Comparison of ENCODE assay signal across 8 cellular contexts in the genomic region with DNA sequence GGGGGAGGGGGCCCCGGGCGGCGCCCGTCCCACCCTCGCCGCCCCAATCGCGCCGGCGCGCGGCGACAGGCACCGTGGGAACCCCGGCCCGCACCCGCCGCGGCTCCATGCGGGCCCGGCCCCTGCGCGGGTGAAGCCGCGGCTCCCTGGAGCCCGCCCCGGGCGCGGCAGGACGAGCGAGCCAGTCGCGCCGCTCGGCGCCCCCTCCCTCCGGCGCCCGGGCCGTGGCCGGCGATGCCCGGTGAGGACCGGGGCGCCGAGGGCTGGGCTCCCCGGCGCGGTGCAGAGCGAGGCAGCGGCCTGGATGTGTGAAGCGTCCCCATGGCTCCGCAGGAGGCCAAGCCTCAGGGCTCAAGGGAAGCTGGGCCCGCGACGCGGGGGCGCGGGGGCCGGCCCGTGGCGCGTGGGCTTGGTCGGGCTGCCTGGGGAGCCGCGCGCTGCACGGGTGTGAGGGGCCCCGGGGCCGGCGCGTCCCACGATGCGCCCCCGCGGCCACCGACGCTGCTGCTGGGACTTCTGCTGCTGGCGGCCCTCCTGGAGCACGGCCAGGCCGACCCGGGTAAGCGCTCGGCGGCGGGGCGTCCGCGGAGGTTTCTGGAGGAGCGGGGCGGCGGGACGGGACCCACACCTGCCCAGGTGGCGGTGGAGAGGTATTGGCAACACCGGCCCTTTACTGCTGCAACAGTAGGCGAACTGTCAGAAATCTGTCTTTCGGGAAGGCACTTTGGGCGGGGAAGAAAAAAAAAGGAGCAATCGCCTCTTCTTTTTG. TPM values are rescaled to one million over a fixed set of nuclear protein-coding genes. Genes with fewer than 3 reads are reported as not detected.
DNase-seq lines count a peak whose midpoint lies in the region; ATAC-seq and TF ChIP-seq lines count a peak whose summit lies in the region.

No MANE protein-coding gene starts in this region.

- H3K4me1 Mint-ChIP-seq in activated T-cell treated with anti-CD3 and anti-CD28 coated beads, Interleukin-2, amount 50 U/mL, for 24 hours (ENCODE audit: low read depth): no peaks in the 10 kb centered on the region
- no peaks in the 10 kb centered on the region for H3K4me1 Mint-ChIP-seq in natural killer cell

- no peaks in the 10 kb centered on the region for H3K36me3 ChIP-seq in smooth muscle cell (ENCODE audit: low read depth)

- intact Hi-C loops in left ventricle myocardium superior (cut with micrococcal nuclease) (no loop called here), posterior vena cava (cut with DNase I) (no loop called here), natural killer cell (cut with micrococcal nuclease) (no loop called here)

- peaks cover 52% of the 10 kb centered on the region for H3K27me3 Mint-ChIP-seq in activated T-cell treated with anti-CD3 and anti-CD28 coated beads, Interleukin-2, amount 50 U/mL, for 24 hours
- peaks cover 34 to 43% of the 10 kb centered on the region in 2 donors for H3K27me3 Mint-ChIP-seq in natural killer cell (ENCODE audit: low read depth in 2 of 2)

- peaks cover 9% of the 10 kb centered on the region for H3F3A ChIP-seq in smooth muscle cell (ENCODE audit: low read depth)

- no peaks in the 10 kb centered on the region for H4K20me1 ChIP-seq in smooth muscle cell (ENCODE audit: low read depth)

- no peak overlapping the region for H3K27ac ChIP-seq in smooth muscle cell (ENCODE audit: low read depth)

- no peak overlapping the region for H3K27ac Mint-ChIP-seq in activated T-cell treated with anti-CD3 and anti-CD28 coated beads, Interleukin-2, amount 50 U/mL, for 24 hours
- H3K27ac Mint-ChIP-seq in natural killer cell: no peak overlapping the region

- H3K36me3 Mint-ChIP-seq in activated T-cell treated with anti-CD3 and anti-CD28 coated beads, Interleukin-2, amount 50 U/mL, for 24 hours (ENCODE audit: low read depth): no peaks in the 10 kb centered on the region
- H3K36me3 Mint-ChIP-seq in natural killer cell: no peaks in the 10 kb centered on the region

- H3K4me3 Mint-ChIP-seq in activated T-cell treated with anti-CD3 and anti-CD28 coated beads, Interleukin-2, amount 50 U/mL, for 24 hours: peak overlapping the region; percentile 3
- H3K4me3 Mint-ChIP-seq in natural killer cell: no peak overlapping the region

- no peak overlapping the region for H3K9ac ChIP-seq in smooth muscle cell (ENCODE audit: low read depth)

- H3K9me3 ChIP-seq in smooth muscle cell (replicated peaks; ENCODE audit: low read depth): no peaks in the 10 kb centered on the region

- H2AFZ ChIP-seq in smooth muscle cell (ENCODE audit: low read depth): peak overlapping the region; percentile 58

- no peak for DNase-seq in activated T-cell treated with anti-CD3 and anti-CD28 coated beads, Interleukin-2, amount 50 U/mL, for 24 hours
- DNase-seq in activated T-cell treated with anti-CD3 and anti-CD28 coated beads for 4 hours (no peak), left ventricle myocardium superior (peak; percentile 28), smooth muscle cell (lab: John Stamatoyannopoulos, UW; ENCODE audit: unreplicated experiment) (no peak), posterior vena cava (ENCODE audit: low spot score) (no peak), natural killer cell (no peak), NK-92 (lab: John Stamatoyannopoulos, UW; ENCODE audit: unreplicated experiment) (no peak)

- no peaks in the 10 kb centered on the region for H3K4me1 ChIP-seq in smooth muscle cell (ENCODE audit: low read depth)

- peak; percentile 14 for ATAC-seq in left ventricle myocardium superior
- no peak for ATAC-seq in natural killer cell

- H3K27me3 ChIP-seq in smooth muscle cell (ENCODE audit: low read depth): peaks cover 43% of the 10 kb centered on the region

- no peak for TF ChIP-seq CTCF in smooth muscle cell (IDR thresholded peaks at IDR 0.05; ENCODE audit: borderline replicate concordance, insufficient read depth, poor library complexity, severe bottlenecking)
- no peak for TF ChIP-seq CTCF in natural killer cell (IDR thresholded peaks at IDR 0.05)

- H3K4me3 ChIP-seq in smooth muscle cell: peak overlapping the region; percentile 66

- peak overlapping the region; percentile 88 for H3K4me2 ChIP-seq in smooth muscle cell

- 1% methylated on average over 57 of the region's 99 CpGs for WGBS in smooth muscle cell (ENCODE audit: low lambda C conversion rate)

- 0 out of 2 replicates have a peak, but pooled peaks have one; percentile 13 for TF ChIP-seq POLR2A in Raji (IDR thresholded peaks at IDR 0.05; ENCODE audit: insufficient read depth, low read depth, low read length)

- H3K9me3 Mint-ChIP-seq in activated T-cell treated with anti-CD3 and anti-CD28 coated beads, Interleukin-2, amount 50 U/mL, for 24 hours: no peaks in the 10 kb centered on the region
- no peaks in the 10 kb centered on the region for H3K9me3 Mint-ChIP-seq in natural killer cell

- H3K79me2 ChIP-seq in smooth muscle cell (ENCODE audit: low read depth): no peaks in the 10 kb centered on the region

RNA-seq across cellular contexts. Expression of gene KIAA1549L, which starts 0.6 kb away (rescaled TPM):
- total RNA-seq in left ventricle myocardium superior (0.10 TPM), smooth muscle cell (7.7 and 9.0 TPM in 2 replicates), posterior vena cava (under 1 TPM; 0.43 to 0.69 TPM), natural killer cell (not detected)
- 2.5 and 3.3 TPM in 2 replicates for polyA plus RNA-seq in smooth muscle cell
